ENCODE assay signal across 10 cellular contexts in the genomic region with DNA sequence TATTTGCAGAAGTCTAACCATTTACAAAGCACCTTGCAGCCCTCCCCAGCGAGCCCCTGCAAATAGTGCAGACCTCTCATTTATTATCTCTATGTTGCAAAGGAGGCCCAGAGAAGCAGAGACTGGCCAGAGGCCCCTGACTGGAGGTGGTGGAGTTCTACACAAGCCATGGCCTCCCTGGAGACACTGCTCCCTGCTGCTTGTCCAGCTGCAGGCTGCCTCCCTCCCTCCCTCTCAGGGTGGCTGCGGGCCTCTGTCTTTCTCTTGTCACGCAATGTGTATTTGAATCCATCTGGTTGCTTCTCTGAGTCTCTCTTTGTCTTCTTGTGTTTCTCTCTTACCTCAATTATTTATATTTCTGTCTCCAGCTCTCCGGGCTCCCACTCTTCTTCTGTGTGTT. TPM values are rescaled to one million over a fixed set of nuclear protein-coding genes. Genes with fewer than 3 reads are reported as not detected.
DNase-seq lines count a peak whose midpoint lies in the region; ATAC-seq and TF ChIP-seq lines count a peak whose summit lies in the region.
"Had no signal": no experiment of that assay in that cellular context is flagged by ENCODE, and none has a peak within 500 bp of the region (broad histone marks: within the 10 kb centered on the region; RNA-seq: fewer than 3 reads in every experiment).

No MANE protein-coding gene starts in this region.

- H3K4me1 Mint-ChIP-seq in brain (peaks cover 77% of the 10 kb centered on the region), neural progenitor cell (peaks cover 57% of the 10 kb centered on the region)

- no peaks in the 10 kb centered on the region for H3K36me3 ChIP-seq in neural progenitor cell

- no peak for ATAC-seq in HG03571 (IDR thresholded peaks at IDR 0.05; ENCODE audit: unreplicated experiment)
- ATAC-seq: activated CD4-positive, CD25-positive, alpha-beta regulatory T cell treated with anti-CD3 and anti-CD28 coated beads, Interleukin-2, amount 50 U/mL, for 24 hours; SK-N-SH treated with all-trans-retinoic acid at 6 μM for 48 hours had no signal

- H3K27me3 Mint-ChIP-seq in brain (peaks cover 10% of the 10 kb centered on the region), neural progenitor cell (ENCODE audit: insufficient read depth, low read depth) (peaks cover 15% of the 10 kb centered on the region)

- peaks cover 73% of the 10 kb centered on the region for H3F3A ChIP-seq in neural progenitor cell (ENCODE audit: low read depth)

- peak overlapping the region; percentile 58 to 95 (median 72) for H3K27ac Mint-ChIP-seq in brain
- H3K27ac Mint-ChIP-seq in neural progenitor cell: peak overlapping the region; percentile 64

- no peaks in the 10 kb centered on the region for H3K27me3 ChIP-seq in neural progenitor cell

- no peak overlapping the region for H3K4me3 ChIP-seq in NB4 (ENCODE audit: low read depth, low read length)
- H3K4me3 ChIP-seq in neural progenitor cell: no peak overlapping the region

- no peaks in the 10 kb centered on the region for H4K20me1 ChIP-seq in neural progenitor cell (ENCODE audit: low read depth)

- H3K9ac ChIP-seq in neural progenitor cell: no peak overlapping the region

- peak overlapping the region; percentile 83 for H3K27ac ChIP-seq in neural progenitor cell

- no peaks in the 10 kb centered on the region for H3K36me3 Mint-ChIP-seq in brain
- H3K36me3 Mint-ChIP-seq in neural progenitor cell: no peaks in the 10 kb centered on the region

- TF ChIP-seq CTCF in NB4 (IDR thresholded peaks at IDR 0.05; ENCODE audit: low read depth, low read length) (no peak), brain (conservative IDR thresholded peaks at IDR 0.05) (no peak), neural progenitor cell (IDR thresholded peaks at IDR 0.05) (no peak)

- H3K9me3 Mint-ChIP-seq in brain (peaks cover 4 to 14% (median 11%) of the 10 kb centered on the region in 5 experiments), neural progenitor cell (no peaks in the 10 kb centered on the region)

- peak; percentile 75 for DNase-seq in DMS153 (lab: John Stamatoyannopoulos, UW)
- peak; percentile 98 for DNase-seq in NB4 (ENCODE audit: low read depth)
- no peak for DNase-seq in neural progenitor cell (ENCODE audit: low spot score)
- no peak for DNase-seq in NCI-H526 treated with DMSO at 0.1 percent for 48 hours (lab: John Stamatoyannopoulos, UW)
- DNase-seq in kidney glomerular epithelial cell (lab: John Stamatoyannopoulos, UW): no peak
- DNase-seq in stimulated activated CD4-positive, alpha-beta T cell treated with anti-CD3 and anti-CD28 coated beads, Interleukin-4, amount 100 ng/mL, for 4 hours: no peak

- no peak overlapping the region for H2AFZ ChIP-seq in neural progenitor cell (replicated peaks)

- no peaks in the 10 kb centered on the region for H3K79me2 ChIP-seq in neural progenitor cell (ENCODE audit: low read depth)

- H3K4me3 Mint-ChIP-seq in brain: peak overlapping the region in 1 of 5 experiments; percentile 1
- H3K4me3 Mint-ChIP-seq in neural progenitor cell: no peak overlapping the region

- TF ChIP-seq POLR2A in NB4 (IDR thresholded peaks at IDR 0.05; ENCODE audit: extremely low read depth, insufficient read length): no peak

- no peaks in the 10 kb centered on the region for H3K9me3 ChIP-seq in neural progenitor cell (ENCODE audit: low read depth)

- peak overlapping the region; percentile 58 for H3K4me2 ChIP-seq in neural progenitor cell

- peaks cover 83% of the 10 kb centered on the region for H3K4me1 ChIP-seq in neural progenitor cell

RNA-seq across cellular contexts. Expression of gene PRDM11, which starts 59.1 kb away (rescaled TPM):
- polyA plus RNA-seq in brain (ENCODE audit: insufficient read depth, low read depth, low replicate concordance): 4.2 TPM
- total RNA-seq in neural progenitor cell (ENCODE audit: low replicate concordance): 1.8 and 5.3 TPM in 2 replicates

Comparison
In these comparisons a context has a peak if more than half of its experiments do, and no peak if none do; other contexts are left out.
1. DNase-seq: peak in DMS153 (single experiment) and NB4 (single experiment); none in neural progenitor cell (single experiment), NCI-H526 treated with DMSO at 0.1 percent for 48 hours (single experiment), kidney glomerular epithelial cell (single experiment) and stimulated activated CD4-positive, alpha-beta T cell treated with anti-CD3 and anti-CD28 coated beads, Interleukin-4, amount 100 ng/mL, for 4 hours (0 of 2).